Comparison of ENCODE assay signal across 1 cellular context in the genomic region with DNA sequence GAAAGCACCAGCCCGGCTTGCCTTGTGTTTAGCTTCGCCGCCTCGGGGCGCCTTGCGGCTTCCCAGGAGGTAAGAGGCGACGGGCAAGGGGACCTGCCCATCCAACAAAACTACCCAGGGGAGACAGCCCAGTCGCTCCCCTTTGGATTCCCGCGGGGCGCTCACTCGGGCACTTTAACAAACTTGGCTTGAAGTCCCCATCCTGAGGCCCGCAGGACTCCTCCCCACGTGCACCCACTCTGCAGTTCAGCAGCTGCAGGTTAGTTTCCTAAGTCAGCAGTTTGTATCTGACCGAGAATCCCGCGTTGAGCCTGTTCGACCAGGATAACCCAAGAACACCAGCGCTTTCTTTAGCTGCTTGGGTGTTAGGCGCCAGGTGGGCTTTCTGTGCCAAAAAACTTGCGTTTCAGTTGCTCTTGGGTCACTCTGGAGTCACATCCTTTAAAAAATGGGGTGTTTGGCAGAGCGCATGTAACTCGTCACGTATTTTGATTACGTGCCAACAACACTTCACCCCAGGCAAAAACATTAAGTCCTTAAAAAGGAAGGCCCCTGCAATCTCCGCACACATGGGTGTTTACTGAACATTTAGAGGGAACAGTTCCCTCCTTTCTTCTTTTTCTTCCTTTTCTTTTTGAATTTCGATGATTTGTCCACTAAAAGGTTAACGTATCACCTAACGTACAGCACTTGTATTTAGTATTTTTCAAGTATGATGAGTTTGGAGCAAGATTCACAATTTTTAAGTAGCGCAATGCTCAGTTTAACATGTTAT.
TF ChIP-seq lines count a peak whose summit lies in the region.

No MANE protein-coding gene starts in this region.

TF ChIP-seq in GM23338, 12 proteins besides CTCF, POLR2A, EP300 and RAD21 (continued from another document):
- TF ChIP-seq, protein P1, sequence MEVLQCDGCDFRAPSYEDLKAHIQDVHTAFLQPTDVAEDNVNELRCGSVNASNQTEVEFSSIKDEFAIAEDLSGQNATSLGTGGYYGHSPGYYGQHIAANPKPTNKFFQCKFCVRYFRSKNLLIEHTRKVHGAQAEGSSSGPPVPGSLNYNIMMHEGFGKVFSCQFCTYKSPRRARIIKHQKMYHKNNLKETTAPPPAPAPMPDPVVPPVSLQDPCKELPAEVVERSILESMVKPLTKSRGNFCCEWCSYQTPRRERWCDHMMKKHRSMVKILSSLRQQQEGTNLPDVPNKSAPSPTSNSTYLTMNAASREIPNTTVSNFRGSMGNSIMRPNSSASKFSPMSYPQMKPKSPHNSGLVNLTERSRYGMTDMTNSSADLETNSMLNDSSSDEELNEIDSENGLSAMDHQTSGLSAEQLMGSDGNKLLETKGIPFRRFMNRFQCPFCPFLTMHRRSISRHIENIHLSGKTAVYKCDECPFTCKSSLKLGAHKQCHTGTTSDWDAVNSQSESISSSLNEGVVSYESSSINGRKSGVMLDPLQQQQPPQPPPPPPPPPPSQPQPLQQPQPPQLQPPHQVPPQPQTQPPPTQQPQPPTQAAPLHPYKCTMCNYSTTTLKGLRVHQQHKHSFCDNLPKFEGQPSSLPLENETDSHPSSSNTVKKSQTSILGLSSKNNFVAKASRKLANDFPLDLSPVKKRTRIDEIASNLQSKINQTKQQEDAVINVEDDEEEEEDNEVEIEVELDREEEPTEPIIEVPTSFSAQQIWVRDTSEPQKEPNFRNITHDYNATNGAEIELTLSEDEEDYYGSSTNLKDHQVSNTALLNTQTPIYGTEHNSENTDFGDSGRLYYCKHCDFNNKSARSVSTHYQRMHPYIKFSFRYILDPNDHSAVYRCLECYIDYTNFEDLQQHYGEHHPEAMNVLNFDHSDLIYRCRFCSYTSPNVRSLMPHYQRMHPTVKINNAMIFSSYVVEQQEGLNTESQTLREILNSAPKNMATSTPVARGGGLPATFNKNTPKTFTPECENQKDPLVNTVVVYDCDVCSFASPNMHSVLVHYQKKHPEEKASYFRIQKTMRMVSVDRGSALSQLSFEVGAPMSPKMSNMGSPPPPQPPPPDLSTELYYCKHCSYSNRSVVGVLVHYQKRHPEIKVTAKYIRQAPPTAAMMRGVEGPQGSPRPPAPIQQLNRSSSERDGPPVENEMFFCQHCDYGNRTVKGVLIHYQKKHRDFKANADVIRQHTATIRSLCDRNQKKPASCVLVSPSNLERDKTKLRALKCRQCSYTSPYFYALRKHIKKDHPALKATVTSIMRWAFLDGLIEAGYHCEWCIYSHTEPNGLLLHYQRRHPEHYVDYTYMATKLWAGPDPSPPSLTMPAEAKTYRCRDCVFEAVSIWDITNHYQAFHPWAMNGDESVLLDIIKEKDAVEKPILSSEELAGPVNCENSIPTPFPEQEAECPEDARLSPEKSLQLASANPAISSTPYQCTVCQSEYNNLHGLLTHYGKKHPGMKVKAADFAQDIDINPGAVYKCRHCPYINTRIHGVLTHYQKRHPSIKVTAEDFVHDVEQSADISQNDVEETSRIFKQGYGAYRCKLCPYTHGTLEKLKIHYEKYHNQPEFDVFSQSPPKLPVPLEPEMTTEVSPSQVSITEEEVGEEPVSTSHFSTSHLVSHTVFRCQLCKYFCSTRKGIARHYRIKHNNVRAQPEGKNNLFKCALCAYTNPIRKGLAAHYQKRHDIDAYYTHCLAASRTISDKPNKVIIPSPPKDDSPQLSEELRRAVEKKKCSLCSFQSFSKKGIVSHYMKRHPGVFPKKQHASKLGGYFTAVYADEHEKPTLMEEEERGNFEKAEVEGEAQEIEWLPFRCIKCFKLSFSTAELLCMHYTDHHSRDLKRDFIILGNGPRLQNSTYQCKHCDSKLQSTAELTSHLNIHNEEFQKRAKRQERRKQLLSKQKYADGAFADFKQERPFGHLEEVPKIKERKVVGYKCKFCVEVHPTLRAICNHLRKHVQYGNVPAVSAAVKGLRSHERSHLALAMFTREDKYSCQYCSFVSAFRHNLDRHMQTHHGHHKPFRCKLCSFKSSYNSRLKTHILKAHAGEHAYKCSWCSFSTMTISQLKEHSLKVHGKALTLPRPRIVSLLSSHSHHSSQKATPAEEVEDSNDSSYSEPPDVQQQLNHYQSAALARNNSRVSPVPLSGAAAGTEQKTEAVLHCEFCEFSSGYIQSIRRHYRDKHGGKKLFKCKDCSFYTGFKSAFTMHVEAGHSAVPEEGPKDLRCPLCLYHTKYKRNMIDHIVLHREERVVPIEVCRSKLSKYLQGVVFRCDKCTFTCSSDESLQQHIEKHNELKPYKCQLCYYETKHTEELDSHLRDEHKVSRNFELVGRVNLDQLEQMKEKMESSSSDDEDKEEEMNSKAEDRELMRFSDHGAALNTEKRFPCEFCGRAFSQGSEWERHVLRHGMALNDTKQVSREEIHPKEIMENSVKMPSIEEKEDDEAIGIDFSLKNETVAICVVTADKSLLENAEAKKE (CRISPR knock-in tag; IDR thresholded peaks at IDR 0.05), result no peak
- no peak for TF ChIP-seq EZH2 (IDR thresholded peaks at IDR 0.05; ENCODE audit: low read depth, unreplicated experiment)
- TF ChIP-seq CREB1 (CRISPR knock-in tag; IDR thresholded peaks at IDR 0.05; ENCODE audit: low read depth), result no peak
- TF ChIP-seq ZNF331 (CRISPR knock-in tag; IDR thresholded peaks at IDR 0.05; ENCODE audit: low read depth), result no peak
- TF ChIP-seq ZNF114 (CRISPR knock-in tag; IDR thresholded peaks at IDR 0.05), result no peak
- TF ChIP-seq, protein P2, sequence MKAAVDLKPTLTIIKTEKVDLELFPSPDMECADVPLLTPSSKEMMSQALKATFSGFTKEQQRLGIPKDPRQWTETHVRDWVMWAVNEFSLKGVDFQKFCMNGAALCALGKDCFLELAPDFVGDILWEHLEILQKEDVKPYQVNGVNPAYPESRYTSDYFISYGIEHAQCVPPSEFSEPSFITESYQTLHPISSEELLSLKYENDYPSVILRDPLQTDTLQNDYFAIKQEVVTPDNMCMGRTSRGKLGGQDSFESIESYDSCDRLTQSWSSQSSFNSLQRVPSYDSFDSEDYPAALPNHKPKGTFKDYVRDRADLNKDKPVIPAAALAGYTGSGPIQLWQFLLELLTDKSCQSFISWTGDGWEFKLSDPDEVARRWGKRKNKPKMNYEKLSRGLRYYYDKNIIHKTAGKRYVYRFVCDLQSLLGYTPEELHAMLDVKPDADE (IDR thresholded peaks at IDR 0.05), result no peak
